In genomic region chr14:61526405-61527312, GRCh38 we compare ENCODE assay signal across 1 cellular context.
TF ChIP-seq lines count a peak whose summit lies in the region.

No MANE protein-coding gene starts in this region.

TF ChIP-seq in HepG2, 621 proteins besides CTCF, POLR2A, EP300 and RAD21 (continued from another document and continues in another):
- peak; percentile 50 for TF ChIP-seq XRCC5 (optimal IDR thresholded peaks at IDR 0.05; ENCODE audit: low read length)
- TF ChIP-seq ZNF577 (CRISPR knock-in tag; IDR thresholded peaks at IDR 0.05; ENCODE audit: borderline replicate concordance, low read depth) = no peak
- peak; percentile 55; the same call in 1 of the 2 replicates for TF ChIP-seq ZBTB43 (CRISPR knock-in tag; conservative IDR thresholded peaks at IDR 0.05)
- no peak for TF ChIP-seq ZNF136 (CRISPR knock-in tag; IDR thresholded peaks at IDR 0.05; ENCODE audit: low read depth)
- TF ChIP-seq ZBTB21 (CRISPR knock-in tag; IDR thresholded peaks at IDR 0.05) = no peak
- peak; percentile 33; the same call in 1 of the 2 replicates for TF ChIP-seq KAT7 (CRISPR knock-in tag; IDR thresholded peaks at IDR 0.05; ENCODE audit: borderline replicate concordance)
- TF ChIP-seq ZNF30 (CRISPR knock-in tag; IDR thresholded peaks at IDR 0.05) = no peak
- no peak for TF ChIP-seq AKAP8 (CRISPR knock-in tag; IDR thresholded peaks at IDR 0.05)
- TF ChIP-seq NFRKB (IDR thresholded peaks at IDR 0.05) = no peak
- TF ChIP-seq, protein P1, sequence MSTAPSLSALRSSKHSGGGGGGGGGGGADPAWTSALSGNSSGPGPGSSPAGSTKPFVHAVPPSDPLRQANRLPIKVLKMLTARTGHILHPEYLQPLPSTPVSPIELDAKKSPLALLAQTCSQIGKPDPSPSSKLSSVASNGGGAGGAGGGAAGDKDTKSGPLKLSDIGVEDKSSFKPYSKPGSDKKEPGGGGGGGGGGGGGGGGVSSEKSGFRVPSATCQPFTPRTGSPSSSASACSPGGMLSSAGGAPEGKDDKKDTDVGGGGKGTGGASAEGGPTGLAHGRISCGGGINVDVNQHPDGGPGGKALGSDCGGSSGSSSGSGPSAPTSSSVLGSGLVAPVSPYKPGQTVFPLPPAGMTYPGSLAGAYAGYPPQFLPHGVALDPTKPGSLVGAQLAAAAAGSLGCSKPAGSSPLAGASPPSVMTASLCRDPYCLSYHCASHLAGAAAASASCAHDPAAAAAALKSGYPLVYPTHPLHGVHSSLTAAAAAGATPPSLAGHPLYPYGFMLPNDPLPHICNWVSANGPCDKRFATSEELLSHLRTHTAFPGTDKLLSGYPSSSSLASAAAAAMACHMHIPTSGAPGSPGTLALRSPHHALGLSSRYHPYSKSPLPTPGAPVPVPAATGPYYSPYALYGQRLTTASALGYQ (CRISPR knock-in tag; IDR thresholded peaks at IDR 0.05) = 0 out of 2 replicates have a peak, but pooled peaks have one; percentile 29
- peak; percentile 80 for TF ChIP-seq FOXP4 (CRISPR knock-in tag; IDR thresholded peaks at IDR 0.05)
- no peak for TF ChIP-seq REL (CRISPR knock-in tag; conservative IDR thresholded peaks at IDR 0.05)
- TF ChIP-seq U2AF2 (IDR thresholded peaks at IDR 0.05; ENCODE audit: low read depth, low read length) = no peak
- TF ChIP-seq, protein P2, sequence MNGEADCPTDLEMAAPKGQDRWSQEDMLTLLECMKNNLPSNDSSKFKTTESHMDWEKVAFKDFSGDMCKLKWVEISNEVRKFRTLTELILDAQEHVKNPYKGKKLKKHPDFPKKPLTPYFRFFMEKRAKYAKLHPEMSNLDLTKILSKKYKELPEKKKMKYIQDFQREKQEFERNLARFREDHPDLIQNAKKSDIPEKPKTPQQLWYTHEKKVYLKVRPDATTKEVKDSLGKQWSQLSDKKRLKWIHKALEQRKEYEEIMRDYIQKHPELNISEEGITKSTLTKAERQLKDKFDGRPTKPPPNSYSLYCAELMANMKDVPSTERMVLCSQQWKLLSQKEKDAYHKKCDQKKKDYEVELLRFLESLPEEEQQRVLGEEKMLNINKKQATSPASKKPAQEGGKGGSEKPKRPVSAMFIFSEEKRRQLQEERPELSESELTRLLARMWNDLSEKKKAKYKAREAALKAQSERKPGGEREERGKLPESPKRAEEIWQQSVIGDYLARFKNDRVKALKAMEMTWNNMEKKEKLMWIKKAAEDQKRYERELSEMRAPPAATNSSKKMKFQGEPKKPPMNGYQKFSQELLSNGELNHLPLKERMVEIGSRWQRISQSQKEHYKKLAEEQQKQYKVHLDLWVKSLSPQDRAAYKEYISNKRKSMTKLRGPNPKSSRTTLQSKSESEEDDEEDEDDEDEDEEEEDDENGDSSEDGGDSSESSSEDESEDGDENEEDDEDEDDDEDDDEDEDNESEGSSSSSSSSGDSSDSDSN (CRISPR knock-in tag; IDR thresholded peaks at IDR 0.05) = peak; percentile 26; the same call in 1 of the 2 replicates
- no peak for TF ChIP-seq RBM22 (optimal IDR thresholded peaks at IDR 0.05; ENCODE audit: low read length)
- peak; percentile 54; the same call in 1 of the 2 replicates for TF ChIP-seq ZNF644 (CRISPR knock-in tag; IDR thresholded peaks at IDR 0.05; ENCODE audit: low read depth)
- no peak for TF ChIP-seq ZNF737 (CRISPR knock-in tag; IDR thresholded peaks at IDR 0.05; ENCODE audit: borderline replicate concordance)
- no peak for TF ChIP-seq NR3C1 (CRISPR knock-in tag; IDR thresholded peaks at IDR 0.05)
- TF ChIP-seq SALL2 (CRISPR knock-in tag; IDR thresholded peaks at IDR 0.05) = no peak
- no peak for TF ChIP-seq CREB1 (IDR thresholded peaks at IDR 0.05)
- no peak for TF ChIP-seq CREB1 (CRISPR knock-in tag; IDR thresholded peaks at IDR 0.05)
- TF ChIP-seq AHDC1 (CRISPR knock-in tag; IDR thresholded peaks at IDR 0.05; ENCODE audit: borderline replicate concordance) = peak; percentile 48; the same call in 1 of the 2 replicates
- no peak for TF ChIP-seq ARHGAP35 (CRISPR knock-in tag; IDR thresholded peaks at IDR 0.05; ENCODE audit: borderline replicate concordance)
- TF ChIP-seq ETV5 (CRISPR knock-in tag; IDR thresholded peaks at IDR 0.05; ENCODE audit: borderline replicate concordance) = peak; percentile 71
- TF ChIP-seq SMAD3 (CRISPR knock-in tag; IDR thresholded peaks at IDR 0.05) = no peak
- no peak for TF ChIP-seq ZNF451 (CRISPR knock-in tag; IDR thresholded peaks at IDR 0.05)
- TF ChIP-seq, protein P3, sequence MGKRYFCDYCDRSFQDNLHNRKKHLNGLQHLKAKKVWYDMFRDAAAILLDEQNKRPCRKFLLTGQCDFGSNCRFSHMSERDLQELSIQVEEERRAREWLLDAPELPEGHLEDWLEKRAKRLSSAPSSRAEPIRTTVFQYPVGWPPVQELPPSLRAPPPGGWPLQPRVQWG (CRISPR knock-in tag; IDR thresholded peaks at IDR 0.05; ENCODE audit: borderline replicate concordance, low read depth) = no peak
- TF ChIP-seq TMF1 (CRISPR knock-in tag; IDR thresholded peaks at IDR 0.05; ENCODE audit: low read depth) = no peak
- TF ChIP-seq, protein P4, sequence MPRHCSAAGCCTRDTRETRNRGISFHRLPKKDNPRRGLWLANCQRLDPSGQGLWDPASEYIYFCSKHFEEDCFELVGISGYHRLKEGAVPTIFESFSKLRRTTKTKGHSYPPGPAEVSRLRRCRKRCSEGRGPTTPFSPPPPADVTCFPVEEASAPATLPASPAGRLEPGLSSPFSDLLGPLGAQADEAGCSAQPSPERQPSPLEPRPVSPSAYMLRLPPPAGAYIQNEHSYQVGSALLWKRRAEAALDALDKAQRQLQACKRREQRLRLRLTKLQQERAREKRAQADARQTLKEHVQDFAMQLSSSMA (CRISPR knock-in tag; IDR thresholded peaks at IDR 0.05) = no peak
- TF ChIP-seq NCOA5 (CRISPR knock-in tag; IDR thresholded peaks at IDR 0.05) = no peak
- TF ChIP-seq SKI (IDR thresholded peaks at IDR 0.05; ENCODE audit: partially characterized antibody) = no peak
- TF ChIP-seq TP53 (CRISPR knock-in tag; conservative IDR thresholded peaks at IDR 0.05) = no peak
- TF ChIP-seq ZNF766 (CRISPR knock-in tag; IDR thresholded peaks at IDR 0.05; ENCODE audit: borderline replicate concordance) = no peak
- no peak for TF ChIP-seq IKZF1 (IDR thresholded peaks at IDR 0.05)
- no peak for TF ChIP-seq ZNF264 (CRISPR knock-in tag; IDR thresholded peaks at IDR 0.05)
- TF ChIP-seq TFE3 (CRISPR knock-in tag; IDR thresholded peaks at IDR 0.05) = no peak
- peak; percentile 66; the same call in 1 of the 2 replicates for TF ChIP-seq GATA4 (IDR thresholded peaks at IDR 0.05; ENCODE audit: borderline replicate concordance, low read depth)
- no peak for TF ChIP-seq ZNF441 (CRISPR knock-in tag; IDR thresholded peaks at IDR 0.05; ENCODE audit: borderline replicate concordance)
- no peak for TF ChIP-seq ZNF510 (CRISPR knock-in tag; IDR thresholded peaks at IDR 0.05; ENCODE audit: low read depth)
- TF ChIP-seq, protein P5, sequence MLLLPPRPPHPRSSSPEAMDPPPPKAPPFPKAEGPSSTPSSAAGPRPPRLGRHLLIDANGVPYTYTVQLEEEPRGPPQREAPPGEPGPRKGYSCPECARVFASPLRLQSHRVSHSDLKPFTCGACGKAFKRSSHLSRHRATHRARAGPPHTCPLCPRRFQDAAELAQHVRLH (CRISPR knock-in tag; IDR thresholded peaks at IDR 0.05; ENCODE audit: borderline replicate concordance, low read depth) = no peak
- TF ChIP-seq, protein P6, sequence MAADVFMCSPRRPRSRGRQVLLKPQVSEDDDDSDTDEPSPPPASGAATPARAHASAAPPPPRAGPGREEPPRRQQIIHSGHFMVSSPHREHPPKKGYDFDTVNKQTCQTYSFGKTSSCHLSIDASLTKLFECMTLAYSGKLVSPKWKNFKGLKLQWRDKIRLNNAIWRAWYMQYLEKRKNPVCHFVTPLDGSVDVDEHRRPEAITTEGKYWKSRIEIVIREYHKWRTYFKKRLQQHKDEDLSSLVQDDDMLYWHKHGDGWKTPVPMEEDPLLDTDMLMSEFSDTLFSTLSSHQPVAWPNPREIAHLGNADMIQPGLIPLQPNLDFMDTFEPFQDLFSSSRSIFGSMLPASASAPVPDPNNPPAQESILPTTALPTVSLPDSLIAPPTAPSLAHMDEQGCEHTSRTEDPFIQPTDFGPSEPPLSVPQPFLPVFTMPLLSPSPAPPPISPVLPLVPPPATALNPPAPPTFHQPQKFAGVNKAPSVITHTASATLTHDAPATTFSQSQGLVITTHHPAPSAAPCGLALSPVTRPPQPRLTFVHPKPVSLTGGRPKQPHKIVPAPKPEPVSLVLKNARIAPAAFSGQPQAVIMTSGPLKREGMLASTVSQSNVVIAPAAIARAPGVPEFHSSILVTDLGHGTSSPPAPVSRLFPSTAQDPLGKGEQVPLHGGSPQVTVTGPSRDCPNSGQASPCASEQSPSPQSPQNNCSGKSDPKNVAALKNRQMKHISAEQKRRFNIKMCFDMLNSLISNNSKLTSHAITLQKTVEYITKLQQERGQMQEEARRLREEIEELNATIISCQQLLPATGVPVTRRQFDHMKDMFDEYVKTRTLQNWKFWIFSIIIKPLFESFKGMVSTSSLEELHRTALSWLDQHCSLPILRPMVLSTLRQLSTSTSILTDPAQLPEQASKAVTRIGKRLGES (CRISPR knock-in tag; IDR thresholded peaks at IDR 0.05; ENCODE audit: borderline replicate concordance) = no peak
- TF ChIP-seq ZNF572 (CRISPR knock-in tag; IDR thresholded peaks at IDR 0.05) = peak; percentile 66; the same call in 1 of the 2 replicates
- TF ChIP-seq ZNF780A (CRISPR knock-in tag; IDR thresholded peaks at IDR 0.05) = no peak
